ENCODE assay signal across 17 cellular contexts in the genomic region with DNA sequence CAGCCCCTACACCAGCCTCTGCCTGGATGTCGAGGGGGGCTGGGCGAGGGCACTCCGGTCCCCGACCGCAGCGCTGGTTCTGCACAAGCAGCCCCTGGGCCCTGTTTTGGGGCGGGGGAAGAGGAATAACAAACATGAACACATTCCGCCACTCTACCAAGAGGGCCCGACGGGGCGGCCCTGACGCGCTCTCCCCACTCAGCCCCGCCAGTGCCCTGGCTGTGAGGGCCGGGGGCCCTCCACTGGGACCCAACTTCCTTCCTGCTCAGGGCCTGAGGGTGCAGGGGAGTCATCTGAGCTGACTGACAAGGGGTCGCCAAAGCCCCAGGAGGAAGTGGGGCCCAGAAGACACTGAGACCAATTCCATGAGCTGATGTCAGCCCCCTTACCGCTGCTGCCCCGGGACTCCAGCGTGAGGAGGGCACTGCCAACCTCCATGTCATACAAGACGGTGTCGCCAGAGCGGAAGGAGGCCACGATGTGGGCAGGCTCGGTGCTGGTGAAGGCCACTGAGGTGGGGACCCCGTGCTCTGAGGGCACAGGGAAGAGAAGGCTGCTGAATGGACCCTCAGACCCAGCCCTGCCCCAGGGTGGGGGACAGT. TPM values are rescaled to one million over a fixed set of nuclear protein-coding genes. Genes with fewer than 3 reads are reported as not detected.
DNase-seq lines count a peak whose midpoint lies in the region; ATAC-seq and TF ChIP-seq lines count a peak whose summit lies in the region.
"Had no signal": no experiment of that assay in that cellular context is flagged by ENCODE, and none has a peak within 500 bp of the region (broad histone marks: within the 10 kb centered on the region; RNA-seq: fewer than 3 reads in every experiment).

No MANE protein-coding gene starts in this region.

- no peak overlapping the region for H2BK15ac ChIP-seq in IMR-90 (ENCODE audit: low read depth, low read length)

- TF ChIP-seq CTCF in IMR-90 (conservative IDR thresholded peaks at IDR 0.05; ENCODE audit: low read depth, low read length) (no peak), natural killer cell (IDR thresholded peaks at IDR 0.05) (no peak), HFFc6 (IDR thresholded peaks at IDR 0.05) (no peak), Calu3 (IDR thresholded peaks at IDR 0.05; ENCODE audit: unreplicated experiment) (no peak)

- H3K4me1 ChIP-seq in BLaER1 (peaks cover 100% of the 10 kb centered on the region), IMR-90 (ENCODE audit: control insufficient read depth, insufficient read depth, low read length) (peaks cover 4% of the 10 kb centered on the region)
- H3K4me1 ChIP-seq: HAP-1 had no signal

- no peak overlapping the region for H3K14ac ChIP-seq in IMR-90 (replicated peaks; ENCODE audit: low read depth, low read length)

- H3K9ac ChIP-seq in BLaER1 (peak overlapping the region; percentile 79), IMR-90 (ENCODE audit: low read depth, low read length) (no peak overlapping the region)

- no peak overlapping the region for H4K8ac ChIP-seq in IMR-90 (ENCODE audit: low read depth in 2 of 2, low read length in 2 of 2)

- H2AFZ ChIP-seq in IMR-90 (replicated peaks; ENCODE audit: low read length, poor library complexity): no peak overlapping the region

- no peaks in the 10 kb centered on the region for H3K9me1 ChIP-seq in IMR-90 (ENCODE audit: insufficient read depth, low read length)

- no peak for TF ChIP-seq RAD21 in IMR-90 (IDR thresholded peaks at IDR 0.05; ENCODE audit: low read length)

- DNase-seq in IMR-90 (no peak), natural killer cell (no peak), germinal center (ENCODE audit: low spot score) (no peak), HFFc6 (no peak), NCI-H1694 treated with DMSO at 0.1 percent for 48 hours (lab: John Stamatoyannopoulos, UW) (no peak), Calu3 (no peak)
- DNase-seq: ACHN; activated CD4-positive, alpha-beta T cell treated with anti-CD3 and anti-CD28 coated beads, Interleukin-2, amount 10 ng/mL, durations not matched to agents 7 days and 5 days; activated effector memory CD4-positive, alpha-beta T cell treated with anti-CD3 and anti-CD28 coated beads, Interleukin-2, amount 50 U/mL, for 16 hours; cortex of kidney; KG1; mesenchymal stem cell; NCI-H1930 had no signal

- BruUV-seq in IMR-90 (replicated peaks; lab: Mats Ljungman, UMichigan): no TSS peak
- BruUV-seq in Calu3 (replicated peaks; lab: Mats Ljungman, UMichigan): no TSS peak

- in situ Hi-C loops in IMR-90 (cut with MboI; ENCODE audit: low sequenced_read_pairs): no loop called here

- H3K4me3 Mint-ChIP-seq in natural killer cell (peak overlapping the region; percentile 82), HFFc6 (no peak overlapping the region), Calu3 (ENCODE audit: low read depth, unreplicated experiment) (no peak overlapping the region)
- H3K4me3 Mint-ChIP-seq: activated CD4-positive, alpha-beta T cell treated with anti-CD3 and anti-CD28 coated beads, Interleukin-2, amount 10 ng/mL, durations not matched to agents 7 days and 5 days had no signal

- H3K9me3 Mint-ChIP-seq in natural killer cell (no peaks in the 10 kb centered on the region), HFFc6 (no peaks in the 10 kb centered on the region), Calu3 (ENCODE audit: low read depth, unreplicated experiment) (no peaks in the 10 kb centered on the region)
- H3K9me3 Mint-ChIP-seq: activated CD4-positive, alpha-beta T cell treated with anti-CD3 and anti-CD28 coated beads, Interleukin-2, amount 10 ng/mL, durations not matched to agents 7 days and 5 days had no signal

- peak overlapping the region; percentile 29 to 71 for H3K27ac Mint-ChIP-seq in natural killer cell
- H3K27ac Mint-ChIP-seq in HFFc6: no peak overlapping the region
- no peak overlapping the region for H3K27ac Mint-ChIP-seq in Calu3 (ENCODE audit: unreplicated experiment)
- H3K27ac Mint-ChIP-seq: activated CD4-positive, alpha-beta T cell treated with anti-CD3 and anti-CD28 coated beads, Interleukin-2, amount 10 ng/mL, durations not matched to agents 7 days and 5 days had no signal

- H3K18ac ChIP-seq in IMR-90 (ENCODE audit: low read depth, low read length): no peak overlapping the region

- H4K20me1 ChIP-seq in BLaER1 (peaks cover 75% of the 10 kb centered on the region), IMR-90 (ENCODE audit: insufficient read depth, low read length) (peaks cover 13% of the 10 kb centered on the region; the same call in 1 of the 2 replicates)

- no peak overlapping the region for H3K23ac ChIP-seq in IMR-90 (ENCODE audit: low read depth, low read length)

- intact Hi-C loops in IMR-90 (cut with micrococcal nuclease) (no loop called here), natural killer cell (cut with micrococcal nuclease) (no loop called here), Calu3 (cut with micrococcal nuclease; ENCODE audit: unreplicated experiment) (no loop called here)

- peaks cover 14 to 45% of the 10 kb centered on the region in 2 experiments for H3K79me1 ChIP-seq in IMR-90 (ENCODE audit: low read depth in 1 of 2, low read length in 2 of 2)

- no peak overlapping the region for H3K56ac ChIP-seq in IMR-90 (ENCODE audit: extremely low read depth, insufficient read depth, low read length)

- H3K4ac ChIP-seq in IMR-90 (ENCODE audit: low read depth, low read length): no peak overlapping the region

- H3K4me2 ChIP-seq in BLaER1: peak overlapping the region; percentile 99
- no peak overlapping the region for H3K4me2 ChIP-seq in IMR-90 (ENCODE audit: low read depth, low read length)

- no peak overlapping the region for H4K5ac ChIP-seq in IMR-90 (ENCODE audit: low read depth, low read length)

- H2AK9ac ChIP-seq in IMR-90 (replicated peaks; ENCODE audit: low read depth, low read length, poor library complexity): peak overlapping the region; percentile 82

- CTCF ChIA-PET in IMR-90 (lab: Yijun Ruan, JAX) (no interaction called here), Calu3 (lab: Charles Lee) (interaction anchor here (1.1 kb wide), 1 partner anchor 8 kb away, joined by 5 read pairs; no protein-coding TSS in a partner anchor)

- peak overlapping the region; percentile 48 for H3K4me3 ChIP-seq in BLaER1
- H3K4me3 ChIP-seq in IMR-90 (ENCODE audit: insufficient read depth, low read depth, low read length): no peak overlapping the region
- H3K4me3 ChIP-seq: HAP-1, vagina had no signal

- H2BK120ac ChIP-seq in IMR-90 (ENCODE audit: low read depth, low read length): no peak overlapping the region

- H4K91ac ChIP-seq in IMR-90 (ENCODE audit: insufficient read depth, low read depth, low read length): no peak overlapping the region

- H2BK5ac ChIP-seq in IMR-90 (ENCODE audit: low read depth, low read length, poor library complexity, severe bottlenecking): no peak overlapping the region

- no peaks in the 10 kb centered on the region for H3K36me3 Mint-ChIP-seq in natural killer cell
- H3K36me3 Mint-ChIP-seq in HFFc6 (ENCODE audit: low read depth): 0 out of 2 replicates have a peak, but pooled peaks cover 5% of the 10 kb centered on the region
- peaks cover 79% of the 10 kb centered on the region for H3K36me3 Mint-ChIP-seq in Calu3 (ENCODE audit: insufficient read depth, unreplicated experiment)

- WGBS in IMR-90 (ENCODE audit: extremely low coverage in 2 of 2, insufficient read length in 1 of 2), 2 experiments: 95% methylated on average over 10 of the region's 25 CpGs; no CpG with 5 or more reads in 1 of the 2 experiments

- H3K27me3 ChIP-seq in BLaER1 (no peaks in the 10 kb centered on the region), IMR-90 (ENCODE audit: control insufficient read depth, insufficient read depth, low read length) (no peaks in the 10 kb centered on the region)
- H3K27me3 ChIP-seq: vagina had no signal

- dilution Hi-C loops in IMR-90 (cut with HindIII; ENCODE audit: low sequenced_read_pairs, unreplicated experiment): no loop called here

- H3K36me3 ChIP-seq in BLaER1: peaks cover 73% of the 10 kb centered on the region
- peaks cover 71% of the 10 kb centered on the region for H3K36me3 ChIP-seq in IMR-90 (ENCODE audit: control insufficient read depth, insufficient read depth, low read length)

- H3K4me1 Mint-ChIP-seq in natural killer cell (peaks cover 43 to 65% of the 10 kb centered on the region in 2 donors), HFFc6 (ENCODE audit: low read depth) (peaks cover 6% of the 10 kb centered on the region), Calu3 (ENCODE audit: low read depth, unreplicated experiment) (peaks cover 15% of the 10 kb centered on the region)

- H2BK20ac ChIP-seq in IMR-90 (ENCODE audit: low read depth, low read length): no peak overlapping the region

- H3K27me3 Mint-ChIP-seq in natural killer cell (ENCODE audit: low read depth in 2 of 2) (no peaks in the 10 kb centered on the region), HFFc6 (ENCODE audit: insufficient read depth) (no peaks in the 10 kb centered on the region; the same call in 1 of the 2 replicates), Calu3 (ENCODE audit: unreplicated experiment) (no peaks in the 10 kb centered on the region)
- H3K27me3 Mint-ChIP-seq: activated CD4-positive, alpha-beta T cell treated with anti-CD3 and anti-CD28 coated beads, Interleukin-2, amount 10 ng/mL, durations not matched to agents 7 days and 5 days had no signal

- ATAC-seq in IMR-90 (ENCODE audit: low read depth): no peak
- ATAC-seq in natural killer cell: peak in 2 of 3 donors; percentile 17 to 28

- POLR2A ChIA-PET in IMR-90 (lab: Charles Lee; ENCODE audit: unreplicated experiment): no interaction called here

- H2AK5ac ChIP-seq in IMR-90 (ENCODE audit: low read depth, low read length): no peak overlapping the region

- no peak for TF ChIP-seq POLR2A in IMR-90 (IDR thresholded peaks at IDR 0.05; ENCODE audit: low read depth, low read length)

- H3K9me3 ChIP-seq in BLaER1: no peaks in the 10 kb centered on the region
- H3K9me3 ChIP-seq in IMR-90 (ENCODE audit: control insufficient read depth, insufficient read depth, low read length): no peaks in the 10 kb centered on the region
- H3K9me3 ChIP-seq: HAP-1, vagina had no signal

- H3K27ac ChIP-seq in BLaER1: peak overlapping the region; percentile 94
- no peak overlapping the region for H3K27ac ChIP-seq in IMR-90 (ENCODE audit: insufficient read depth, low read length)
- H3K27ac ChIP-seq in angular gyrus (ENCODE audit: low read depth, low read length): peak overlapping the region; percentile 34
- H3K27ac ChIP-seq: vagina had no signal

RNA-seq across cellular contexts. Expression of a gene that starts 5.6 kb away (rescaled TPM):
- total RNA-seq in IMR-90 (2012; rRNA removed) (9.9 and 10.0 TPM in 2 replicates), natural killer cell (100 to 1,000 TPM; 179 to 216 (median 203) TPM), Calu3 (2022) (98.3 and 110 TPM in 2 replicates)
- polyA plus RNA-seq in IMR-90 (2012; rRNA removed): 18.8 and 19.6 TPM in 2 replicates
- polyA plus RNA-seq in IMR-90 (2012; cell fraction: cytosol; rRNA removed): 8.8 and 25.6 TPM in 2 replicates
- polyA plus RNA-seq in IMR-90 (2012; cell fraction: nucleus; rRNA removed; ENCODE audit: low replicate concordance): 44.4 and 97.9 TPM in 2 replicates
- total RNA-seq in HFFc6 (2021; fragmentation: NEBNext Ultra II Directional; extraction: Animal tissue kit (Norgen Biotek cat#: 25700)): 10 to 100 TPM; 35.3 to 42.2 (median 38.4) TPM

RNA-seq across cellular contexts. Expression of a gene that starts 23.3 kb away (rescaled TPM):
- total RNA-seq in IMR-90 (2012; rRNA removed) (5.8 and 6.1 TPM in 2 replicates), natural killer cell (10 to 100 TPM; 19.1 to 23.3 (median 19.8) TPM), Calu3 (2022) (33.7 and 35.0 TPM in 2 replicates)
- polyA plus RNA-seq in IMR-90 (2012; rRNA removed): 25.3 and 28.5 TPM in 2 replicates
- 22.3 and 36.1 TPM in 2 replicates for polyA plus RNA-seq in IMR-90 (2012; cell fraction: cytosol; rRNA removed)
- 50.3 and 64.5 TPM in 2 replicates for polyA plus RNA-seq in IMR-90 (2012; cell fraction: nucleus; rRNA removed; ENCODE audit: low replicate concordance)
- 10 to 100 TPM; 31.4 to 36.8 (median 33.2) TPM for total RNA-seq in HFFc6 (2021; fragmentation: NEBNext Ultra II Directional; extraction: Animal tissue kit (Norgen Biotek cat#: 25700))

RNA-seq across cellular contexts. Expression of a gene that starts 23.7 kb away (rescaled TPM):
- total RNA-seq in IMR-90 (2012; rRNA removed) (36.7 and 37.8 TPM in 2 replicates), natural killer cell (100 to 1,000 TPM; 125 to 152 (median 125) TPM), Calu3 (2022) (149 and 151 TPM in 2 replicates)
- 112 and 127 TPM in 2 replicates for polyA plus RNA-seq in IMR-90 (2012; rRNA removed)
- polyA plus RNA-seq in IMR-90 (2012; cell fraction: cytosol; rRNA removed): 111 and 127 TPM in 2 replicates
- 158 and 365 TPM in 2 replicates for polyA plus RNA-seq in IMR-90 (2012; cell fraction: nucleus; rRNA removed; ENCODE audit: low replicate concordance)
- total RNA-seq in HFFc6 (2021; fragmentation: NEBNext Ultra II Directional; extraction: Animal tissue kit (Norgen Biotek cat#: 25700)): 10 to 100 TPM; 53.6 to 60.8 (median 58.3) TPM

Comparison
In these comparisons a context has a peak if more than half of its experiments do, and no peak if none do; other contexts are left out.
1. H3K27ac Mint-ChIP-seq: peak in natural killer cell (2 of 2); none in HFFc6 (single experiment) and Calu3 (single experiment).